1 cellular context compared by ENCODE assay signal in genomic region chr18:53911200-53911599, GRCh38.
TF ChIP-seq lines count a peak whose summit lies in the region.

No MANE protein-coding gene starts in this region.

TF ChIP-seq in WTC11, 78 proteins besides CTCF, POLR2A, EP300 and RAD21 (continued from another document):
- TF ChIP-seq, protein P1, sequence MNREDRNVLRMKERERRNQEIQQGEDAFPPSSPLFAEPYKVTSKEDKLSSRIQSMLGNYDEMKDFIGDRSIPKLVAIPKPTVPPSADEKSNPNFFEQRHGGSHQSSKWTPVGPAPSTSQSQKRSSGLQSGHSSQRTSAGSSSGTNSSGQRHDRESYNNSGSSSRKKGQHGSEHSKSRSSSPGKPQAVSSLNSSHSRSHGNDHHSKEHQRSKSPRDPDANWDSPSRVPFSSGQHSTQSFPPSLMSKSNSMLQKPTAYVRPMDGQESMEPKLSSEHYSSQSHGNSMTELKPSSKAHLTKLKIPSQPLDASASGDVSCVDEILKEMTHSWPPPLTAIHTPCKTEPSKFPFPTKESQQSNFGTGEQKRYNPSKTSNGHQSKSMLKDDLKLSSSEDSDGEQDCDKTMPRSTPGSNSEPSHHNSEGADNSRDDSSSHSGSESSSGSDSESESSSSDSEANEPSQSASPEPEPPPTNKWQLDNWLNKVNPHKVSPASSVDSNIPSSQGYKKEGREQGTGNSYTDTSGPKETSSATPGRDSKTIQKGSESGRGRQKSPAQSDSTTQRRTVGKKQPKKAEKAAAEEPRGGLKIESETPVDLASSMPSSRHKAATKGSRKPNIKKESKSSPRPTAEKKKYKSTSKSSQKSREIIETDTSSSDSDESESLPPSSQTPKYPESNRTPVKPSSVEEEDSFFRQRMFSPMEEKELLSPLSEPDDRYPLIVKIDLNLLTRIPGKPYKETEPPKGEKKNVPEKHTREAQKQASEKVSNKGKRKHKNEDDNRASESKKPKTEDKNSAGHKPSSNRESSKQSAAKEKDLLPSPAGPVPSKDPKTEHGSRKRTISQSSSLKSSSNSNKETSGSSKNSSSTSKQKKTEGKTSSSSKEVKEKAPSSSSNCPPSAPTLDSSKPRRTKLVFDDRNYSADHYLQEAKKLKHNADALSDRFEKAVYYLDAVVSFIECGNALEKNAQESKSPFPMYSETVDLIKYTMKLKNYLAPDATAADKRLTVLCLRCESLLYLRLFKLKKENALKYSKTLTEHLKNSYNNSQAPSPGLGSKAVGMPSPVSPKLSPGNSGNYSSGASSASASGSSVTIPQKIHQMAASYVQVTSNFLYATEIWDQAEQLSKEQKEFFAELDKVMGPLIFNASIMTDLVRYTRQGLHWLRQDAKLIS (CRISPR knock-in tag; IDR thresholded peaks at IDR 0.05; ENCODE audit: borderline replicate concordance) = no peak
- no peak for TF ChIP-seq ZNF423 (CRISPR knock-in tag; IDR thresholded peaks at IDR 0.05)
- no peak for TF ChIP-seq SMAD4 (CRISPR knock-in tag; IDR thresholded peaks at IDR 0.05)
- TF ChIP-seq, protein P2, sequence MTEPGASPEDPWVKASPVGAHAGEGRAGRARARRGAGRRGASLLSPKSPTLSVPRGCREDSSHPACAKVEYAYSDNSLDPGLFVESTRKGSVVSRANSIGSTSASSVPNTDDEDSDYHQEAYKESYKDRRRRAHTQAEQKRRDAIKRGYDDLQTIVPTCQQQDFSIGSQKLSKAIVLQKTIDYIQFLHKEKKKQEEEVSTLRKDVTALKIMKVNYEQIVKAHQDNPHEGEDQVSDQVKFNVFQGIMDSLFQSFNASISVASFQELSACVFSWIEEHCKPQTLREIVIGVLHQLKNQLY (CRISPR knock-in tag; IDR thresholded peaks at IDR 0.05) = no peak
- no peak for TF ChIP-seq TEAD1 (CRISPR knock-in tag; IDR thresholded peaks at IDR 0.05)
- TF ChIP-seq PRDM15 (CRISPR knock-in tag; IDR thresholded peaks at IDR 0.05) = no peak
- no peak for TF ChIP-seq ZNF532 (CRISPR knock-in tag; IDR thresholded peaks at IDR 0.05; ENCODE audit: borderline replicate concordance)
- no peak for TF ChIP-seq ZBTB43 (CRISPR knock-in tag; IDR thresholded peaks at IDR 0.05)
- TF ChIP-seq RELA (CRISPR knock-in tag; IDR thresholded peaks at IDR 0.05; ENCODE audit: borderline replicate concordance) = no peak
- TF ChIP-seq, protein P3, sequence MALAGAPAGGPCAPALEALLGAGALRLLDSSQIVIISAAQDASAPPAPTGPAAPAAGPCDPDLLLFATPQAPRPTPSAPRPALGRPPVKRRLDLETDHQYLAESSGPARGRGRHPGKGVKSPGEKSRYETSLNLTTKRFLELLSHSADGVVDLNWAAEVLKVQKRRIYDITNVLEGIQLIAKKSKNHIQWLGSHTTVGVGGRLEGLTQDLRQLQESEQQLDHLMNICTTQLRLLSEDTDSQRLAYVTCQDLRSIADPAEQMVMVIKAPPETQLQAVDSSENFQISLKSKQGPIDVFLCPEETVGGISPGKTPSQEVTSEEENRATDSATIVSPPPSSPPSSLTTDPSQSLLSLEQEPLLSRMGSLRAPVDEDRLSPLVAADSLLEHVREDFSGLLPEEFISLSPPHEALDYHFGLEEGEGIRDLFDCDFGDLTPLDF (CRISPR knock-in tag; IDR thresholded peaks at IDR 0.05) = no peak
- no peak for TF ChIP-seq FOXK1 (CRISPR knock-in tag; IDR thresholded peaks at IDR 0.05)
- TF ChIP-seq ZNF219 (CRISPR knock-in tag; IDR thresholded peaks at IDR 0.05; ENCODE audit: borderline replicate concordance) = no peak
- TF ChIP-seq, protein P4, sequence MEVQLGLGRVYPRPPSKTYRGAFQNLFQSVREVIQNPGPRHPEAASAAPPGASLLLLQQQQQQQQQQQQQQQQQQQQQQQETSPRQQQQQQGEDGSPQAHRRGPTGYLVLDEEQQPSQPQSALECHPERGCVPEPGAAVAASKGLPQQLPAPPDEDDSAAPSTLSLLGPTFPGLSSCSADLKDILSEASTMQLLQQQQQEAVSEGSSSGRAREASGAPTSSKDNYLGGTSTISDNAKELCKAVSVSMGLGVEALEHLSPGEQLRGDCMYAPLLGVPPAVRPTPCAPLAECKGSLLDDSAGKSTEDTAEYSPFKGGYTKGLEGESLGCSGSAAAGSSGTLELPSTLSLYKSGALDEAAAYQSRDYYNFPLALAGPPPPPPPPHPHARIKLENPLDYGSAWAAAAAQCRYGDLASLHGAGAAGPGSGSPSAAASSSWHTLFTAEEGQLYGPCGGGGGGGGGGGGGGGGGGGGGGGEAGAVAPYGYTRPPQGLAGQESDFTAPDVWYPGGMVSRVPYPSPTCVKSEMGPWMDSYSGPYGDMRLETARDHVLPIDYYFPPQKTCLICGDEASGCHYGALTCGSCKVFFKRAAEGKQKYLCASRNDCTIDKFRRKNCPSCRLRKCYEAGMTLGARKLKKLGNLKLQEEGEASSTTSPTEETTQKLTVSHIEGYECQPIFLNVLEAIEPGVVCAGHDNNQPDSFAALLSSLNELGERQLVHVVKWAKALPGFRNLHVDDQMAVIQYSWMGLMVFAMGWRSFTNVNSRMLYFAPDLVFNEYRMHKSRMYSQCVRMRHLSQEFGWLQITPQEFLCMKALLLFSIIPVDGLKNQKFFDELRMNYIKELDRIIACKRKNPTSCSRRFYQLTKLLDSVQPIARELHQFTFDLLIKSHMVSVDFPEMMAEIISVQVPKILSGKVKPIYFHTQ (CRISPR knock-in tag; IDR thresholded peaks at IDR 0.05) = no peak
